In the genomic region with DNA sequence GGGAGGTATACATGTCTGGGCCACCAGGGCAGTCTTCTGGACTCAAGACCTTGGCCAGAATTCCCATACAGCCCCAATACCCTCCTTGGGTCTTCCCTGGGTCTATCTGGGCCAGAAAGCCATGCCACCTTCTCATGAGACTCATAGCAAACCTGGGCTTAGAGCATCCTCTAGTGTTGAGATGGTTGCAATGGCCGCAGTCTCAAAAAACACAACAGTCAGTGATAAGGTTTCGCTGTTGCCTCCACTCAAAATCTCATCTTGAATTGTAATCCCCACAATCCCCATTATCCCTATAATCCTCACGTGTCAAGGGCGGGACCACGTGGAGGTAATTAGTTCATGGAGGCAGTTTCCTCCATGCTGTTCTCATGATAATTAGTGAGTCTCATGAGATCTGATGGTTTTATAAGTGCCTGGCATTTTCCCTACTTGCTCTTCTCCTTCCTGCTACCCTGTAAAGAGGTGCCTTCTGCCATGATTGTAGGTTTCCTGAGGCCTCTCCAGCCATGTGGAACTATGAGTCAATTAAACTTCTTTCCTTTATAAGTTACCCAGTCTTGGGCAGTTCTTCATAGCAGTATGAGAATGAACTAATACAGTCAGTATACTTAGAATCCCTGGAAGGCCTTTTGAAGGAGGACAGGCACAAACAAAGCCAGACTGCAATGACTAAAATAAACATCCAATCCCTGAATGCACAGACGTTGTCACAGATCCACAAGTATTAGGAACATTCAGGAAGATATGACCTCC, we compare ENCODE assay signal across 8 cellular contexts.
DNase-seq lines count a peak whose midpoint lies in the region; ATAC-seq and TF ChIP-seq lines count a peak whose summit lies in the region.

No MANE protein-coding gene starts in this region.

- ATAC-seq in GM18867 (IDR thresholded peaks at IDR 0.05; ENCODE audit: unreplicated experiment) = peak; percentile 67
- peak; percentile 77 for ATAC-seq in HG03442 (IDR thresholded peaks at IDR 0.05; ENCODE audit: unreplicated experiment)
- no peak for ATAC-seq in HG02973 (IDR thresholded peaks at IDR 0.05; ENCODE audit: unreplicated experiment)

- H3K9me3 ChIP-seq in parathyroid adenoma (ENCODE audit: control insufficient read depth, low read length) = no peaks in the 10 kb centered on the region

- no peaks in the 10 kb centered on the region for H3K79me2 ChIP-seq in parathyroid adenoma

- H2AFZ ChIP-seq in parathyroid adenoma = no peak overlapping the region

- no peak overlapping the region for H3K9ac ChIP-seq in parathyroid adenoma

- H3K27ac ChIP-seq in parathyroid adenoma = no peak overlapping the region

- peak; percentile 68 for DNase-seq in D341Med (ENCODE audit: low spot score)
- peak; percentile 37 for DNase-seq in RPMI7951 (ENCODE audit: low read depth)
- DNase-seq in fibroblast of pulmonary artery (ENCODE audit: low read depth) = peak; percentile 55
- no peak for DNase-seq in T1000 (lab: John Stamatoyannopoulos, UW)

- no peak overlapping the region for H3K4me3 ChIP-seq in fibroblast of pulmonary artery (replicated peaks; ENCODE audit: low read depth, low read length)
- no peak overlapping the region for H3K4me3 ChIP-seq in parathyroid adenoma (ENCODE audit: low read depth, low read length)

- H3K4me1 ChIP-seq in parathyroid adenoma = no peaks in the 10 kb centered on the region

- TF ChIP-seq CTCF in fibroblast of pulmonary artery (IDR thresholded peaks at IDR 0.05; ENCODE audit: low read length, missing control alignments) (peak; percentile 69), parathyroid adenoma (IDR thresholded peaks at IDR 0.05) (peak; percentile 15)

- H3K27me3 ChIP-seq in parathyroid adenoma (ENCODE audit: control insufficient read depth, insufficient read depth, low read length) = no peaks in the 10 kb centered on the region

- no peaks in the 10 kb centered on the region for H3K36me3 ChIP-seq in parathyroid adenoma (ENCODE audit: control insufficient read depth, insufficient read depth, low read length)

- no peak overlapping the region for H3K4me2 ChIP-seq in parathyroid adenoma (ENCODE audit: low read length)
